8 cellular contexts compared by ENCODE assay signal in genomic region chr10:103350175-103350521, GRCh38.
DNase-seq lines count a peak whose midpoint lies in the region; ATAC-seq and TF ChIP-seq lines count a peak whose summit lies in the region.

No MANE protein-coding gene starts in this region.

- H3K27me3 ChIP-seq in ACC112 (ENCODE audit: insufficient read depth, low read length) (no peaks in the 10 kb centered on the region), mucosa of stomach (ENCODE audit: control insufficient read depth, insufficient read depth, low read length) (no peaks in the 10 kb centered on the region)

- H3K4me1 ChIP-seq in ACC112 (ENCODE audit: control insufficient read depth, insufficient read depth, low read length, unreplicated experiment) = peaks cover 5% of the 10 kb centered on the region
- H3K4me1 ChIP-seq in mucosa of stomach (ENCODE audit: control insufficient read depth, insufficient read depth, low read length) = no peaks in the 10 kb centered on the region

- DNase-seq in cardiac fibroblast (ENCODE audit: low read depth in 2 of 2) = no peak
- DNase-seq in AML-193 (lab: John Stamatoyannopoulos, UW) = no peak
- no peak for DNase-seq in AG08395 (ENCODE audit: low spot score)

- H3K27ac ChIP-seq in ACC112 (ENCODE audit: low read depth, low read length) = peak overlapping the region; percentile 49

- H3K36me3 ChIP-seq in ACC112 (ENCODE audit: insufficient read depth, low read length) (peaks cover 16% of the 10 kb centered on the region), mucosa of stomach (ENCODE audit: control insufficient read depth, insufficient read depth, low read length) (no peaks in the 10 kb centered on the region)

- peaks cover 24% of the 10 kb centered on the region for H3K79me2 ChIP-seq in ACC112 (ENCODE audit: control insufficient read depth, insufficient read depth, low read length, unreplicated experiment)

- peak overlapping the region; percentile 69 for H3K9ac ChIP-seq in mucosa of stomach (ENCODE audit: low read length)

- ATAC-seq in HG02798 (IDR thresholded peaks at IDR 0.05; ENCODE audit: poor library complexity, unreplicated experiment) (peak; percentile 2), HG03565 (IDR thresholded peaks at IDR 0.05; ENCODE audit: unreplicated experiment) (no peak), HG03460 (IDR thresholded peaks at IDR 0.05; ENCODE audit: unreplicated experiment) (no peak)

- H2AFZ ChIP-seq in ACC112 (ENCODE audit: low read length, unreplicated experiment) = peak overlapping the region; percentile 93

- TF ChIP-seq CTCF in cardiac fibroblast (IDR thresholded peaks at IDR 0.05; ENCODE audit: low read depth, low read length) = no peak

- H3K4me3 ChIP-seq in ACC112 (ENCODE audit: low read depth, low read length) (peak overlapping the region; percentile 91), cardiac fibroblast (replicated peaks in 1 of 2; ENCODE audit: low read depth in 2 of 2, low read length in 2 of 2) (peak overlapping the region; percentile 71), mucosa of stomach (ENCODE audit: low read length) (peak overlapping the region; percentile 49)

- no peaks in the 10 kb centered on the region for H3K9me3 ChIP-seq in mucosa of stomach (ENCODE audit: control insufficient read depth, low read length)
